ENCODE assay signal across 8 cellular contexts in genomic region chr12:132071001-132071810, GRCh38.
DNase-seq lines count a peak whose midpoint lies in the region; ATAC-seq and TF ChIP-seq lines count a peak whose summit lies in the region.

No MANE protein-coding gene starts in this region.

- H3K9me3 ChIP-seq in sigmoid colon: no peaks in the 10 kb centered on the region

- peaks cover 12 to 74% (median 32%) of the 10 kb centered on the region in 4 donors for H3K36me3 ChIP-seq in sigmoid colon

- peak; percentile 90 for ATAC-seq in GM19372 (IDR thresholded peaks at IDR 0.05; ENCODE audit: low read depth, unreplicated experiment)
- peak; percentile 75 for ATAC-seq in HG03064 (IDR thresholded peaks at IDR 0.05; ENCODE audit: low read depth, unreplicated experiment)

- peak; percentile 82 for DNase-seq in GM10248 (ENCODE audit: extremely low spot score)
- DNase-seq in RPMI8226: peak; percentile 15
- no peak for DNase-seq in activated CD4-positive, alpha-beta T cell treated with anti-CD3 and anti-CD28 coated beads, Interleukin-2, amount 50 U/mL, for 1 hour
- DNase-seq in NCI-H1694 (lab: John Stamatoyannopoulos, UW): no peak
- DNase-seq in sigmoid colon: no peak
- no peak for DNase-seq in hypothalamus (lab: John Stamatoyannopoulos, UW)

- POLR2A ChIA-PET in GM10248 (lab: Yijun Ruan, JAX): no interaction called here

- H3K27me3 ChIP-seq in sigmoid colon: no peaks in the 10 kb centered on the region

- TF ChIP-seq EP300 in sigmoid colon (IDR thresholded peaks at IDR 0.05): no peak

- H3K4me3 ChIP-seq in sigmoid colon: no peak overlapping the region

- CTCF ChIA-PET in GM10248 (lab: Yijun Ruan, JAX): no interaction called here

- no peak for TF ChIP-seq POLR2A in sigmoid colon (IDR thresholded peaks at IDR 0.05)

- no peak for TF ChIP-seq CTCF in GM10248 (IDR thresholded peaks at IDR 0.05; ENCODE audit: control extremely low read depth, extremely low read depth, low read depth, missing control alignments)
- TF ChIP-seq CTCF in sigmoid colon (IDR thresholded peaks at IDR 0.05): no peak

- no peaks in the 10 kb centered on the region for H3K4me1 ChIP-seq in sigmoid colon

- H3K27ac ChIP-seq in sigmoid colon: no peak overlapping the region

- WGBS in sigmoid colon, 2 donors: 76 to 91% methylated on average over 13 of the region's 13 CpGs

- intact Hi-C loops in sigmoid colon (cut with DNase I): loop anchor here (10.0 kb wide), 1 partner anchor 176 kb away; the partner anchor contains the start of gene ULK1

Comparison
In these comparisons a context has a peak if more than half of its experiments do, and no peak if none do; other contexts are left out.
1. DNase-seq: peak in GM10248 (single experiment) and RPMI8226 (single experiment); none in activated CD4-positive, alpha-beta T cell treated with anti-CD3 and anti-CD28 coated beads, Interleukin-2, amount 50 U/mL, for 1 hour (single experiment), NCI-H1694 (single experiment), sigmoid colon (single experiment) and hypothalamus (0 of 51).